In the genomic region with DNA sequence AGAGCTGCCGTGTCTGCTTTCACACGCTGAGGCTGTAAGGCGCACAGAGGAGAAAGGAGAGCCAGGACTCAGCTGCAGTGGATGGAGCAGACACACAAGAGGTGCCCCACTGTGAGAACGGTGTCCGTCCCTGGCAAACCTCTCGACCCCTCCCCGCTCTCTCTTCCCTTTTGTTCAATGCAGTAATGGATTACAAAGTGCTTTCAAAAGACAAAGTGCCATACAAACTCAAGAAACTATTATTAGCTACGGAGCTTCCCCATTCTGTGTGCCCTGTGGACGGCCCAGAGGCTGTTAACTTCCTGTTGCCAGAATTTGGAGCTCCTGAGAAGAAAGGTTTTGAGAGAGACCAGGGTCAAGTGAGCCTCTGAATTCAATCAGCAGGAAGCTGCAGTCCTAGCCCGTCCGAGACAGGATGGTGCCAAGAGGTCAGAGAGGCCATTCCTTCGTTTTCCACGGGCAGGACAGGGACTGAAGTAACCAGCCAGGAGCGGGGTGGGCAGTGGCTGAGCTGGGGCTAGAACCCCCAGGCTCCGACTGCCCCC, we compare ENCODE assay signal across 10 cellular contexts. TPM values are rescaled to one million over a fixed set of nuclear protein-coding genes. Genes with fewer than 3 reads are reported as not detected.
DNase-seq lines count a peak whose midpoint lies in the region; ATAC-seq and TF ChIP-seq lines count a peak whose summit lies in the region.
"Had no signal": no experiment of that assay in that cellular context is flagged by ENCODE, and none has a peak within 500 bp of the region (broad histone marks: within the 10 kb centered on the region; RNA-seq: fewer than 3 reads in every experiment).

No MANE protein-coding gene starts in this region.

- no peaks in the 10 kb centered on the region for H3K9me3 Mint-ChIP-seq in stimulated activated naive CD8-positive, alpha-beta T cell treated with anti-CD3 and anti-CD28 coated beads, Interleukin-15, Interleukin-2, amounts not matched to agents 100 ng/mL and 50 ng/mL, for 24 hours

- peaks cover 91% of the 10 kb centered on the region for H3K36me3 Mint-ChIP-seq in stimulated activated naive CD8-positive, alpha-beta T cell treated with anti-CD3 and anti-CD28 coated beads, Interleukin-15, Interleukin-2, amounts not matched to agents 100 ng/mL and 50 ng/mL, for 24 hours (ENCODE audit: low read depth)

- in situ Hi-C loops in ACHN (cut with HindIII; ENCODE audit: low pct_ligation_motif_present, low pct_unique_long_range_greater_than_20kb, low sequenced_read_pairs) = no loop called here

- peak overlapping the region; percentile 67 for H3K27ac Mint-ChIP-seq in stimulated activated naive CD8-positive, alpha-beta T cell treated with anti-CD3 and anti-CD28 coated beads, Interleukin-15, Interleukin-2, amounts not matched to agents 100 ng/mL and 50 ng/mL, for 24 hours

- H3K9me3 ChIP-seq in mucosa of descending colon = no peaks in the 10 kb centered on the region
- no peaks in the 10 kb centered on the region for H3K9me3 ChIP-seq in MG63
- H3K9me3 ChIP-seq: Caco-2 had no signal

- no peaks in the 10 kb centered on the region for H3K27me3 ChIP-seq in MG63

- peak overlapping the region; percentile 68 for H3K27ac ChIP-seq in caudate nucleus (ENCODE audit: low read depth, low read length)

- H3K4me1 ChIP-seq in mucosa of descending colon (ENCODE audit: low read depth) = peaks cover 9% of the 10 kb centered on the region
- H3K4me1 ChIP-seq: Caco-2 had no signal

- intact Hi-C loops in mucosa of descending colon (cut with DNase I, micrococcal nuclease) = loop anchor here in 1 of 2 donors (10.0 kb wide), 1 partner anchor 415 kb away; the partner anchor contains the start of gene PARP11

- no peaks in the 10 kb centered on the region for H3K27me3 Mint-ChIP-seq in stimulated activated naive CD8-positive, alpha-beta T cell treated with anti-CD3 and anti-CD28 coated beads, Interleukin-15, Interleukin-2, amounts not matched to agents 100 ng/mL and 50 ng/mL, for 24 hours

- H3K36me3 ChIP-seq in mucosa of descending colon (ENCODE audit: low read depth) (no peaks in the 10 kb centered on the region), MG63 (no peaks in the 10 kb centered on the region)

- H3K4me1 Mint-ChIP-seq in stimulated activated naive CD8-positive, alpha-beta T cell treated with anti-CD3 and anti-CD28 coated beads, Interleukin-15, Interleukin-2, amounts not matched to agents 100 ng/mL and 50 ng/mL, for 24 hours (ENCODE audit: low read depth) = peaks cover 99% of the 10 kb centered on the region

- H3K4me3 ChIP-seq in mucosa of descending colon = no peak overlapping the region
- no peak overlapping the region for H3K4me3 ChIP-seq in MG63

- TF ChIP-seq CTCF in mucosa of descending colon (IDR thresholded peaks at IDR 0.05) = no peak

- no peak for ATAC-seq in stimulated activated naive CD8-positive, alpha-beta T cell treated with anti-CD3 and anti-CD28 coated beads, Interleukin-15, Interleukin-2, amounts not matched to agents 100 U/mL and 50 U/mL, for 24 hours
- ATAC-seq in mucosa of descending colon = peak; percentile 6
- ATAC-seq in HG02970 (IDR thresholded peaks at IDR 0.05; ENCODE audit: low FRiP score, unreplicated experiment) = no peak

- no peak for DNase-seq in stimulated activated naive CD8-positive, alpha-beta T cell treated with anti-CD3 and anti-CD28 coated beads, Interleukin-15, Interleukin-2, amounts not matched to agents 100 U/mL and 50 U/mL, for 24 hours
- DNase-seq in caudate nucleus (lab: John Stamatoyannopoulos, UW) (no peak), mucosa of descending colon (no peak), foreskin melanocyte (no peak), MG63 (no peak), ACHN (no peak)
- DNase-seq: effector memory CD4-positive, alpha-beta T cell had no signal

- H3K4me3 Mint-ChIP-seq in stimulated activated naive CD8-positive, alpha-beta T cell treated with anti-CD3 and anti-CD28 coated beads, Interleukin-15, Interleukin-2, amounts not matched to agents 100 ng/mL and 50 ng/mL, for 24 hours = peak overlapping the region; percentile 28

RNA-seq across cellular contexts. Expression of gene CCND2, which starts 15.8 kb away (rescaled TPM):
- 100 to 1,000 TPM; 105 to 236 (median 130) TPM for total RNA-seq in mucosa of descending colon
- total RNA-seq in MG63 (2014; rRNA removed; shearing (Covaris generic); ENCODE audit: low replicate concordance) = 0.07 TPM in 1 of 2 replicates, not detected in the other

RNA-seq across cellular contexts. Expression of gene TIGAR, which starts 31.6 kb away (rescaled TPM):
- total RNA-seq in mucosa of descending colon = 10 to 100 TPM; 11.4 to 17.0 (median 11.6) TPM
- 9.9 and 86.7 TPM in 2 replicates for total RNA-seq in MG63 (2014; rRNA removed; shearing (Covaris generic); ENCODE audit: low replicate concordance)

Comparison
In these comparisons a context has a peak if more than half of its experiments do, and no peak if none do; other contexts are left out.
1. RNA of gene CCND2, which starts 15.8 kb away (total RNA-seq): 105 to 236 TPM in mucosa of descending colon; 0.07 TPM in MG63; every median in the first group is over 10 times any median in the second.